ENCODE assay signal across 14 cellular contexts in genomic region chr5:241045-241669, GRCh38. TPM values are rescaled to one million over a fixed set of nuclear protein-coding genes. Genes with fewer than 3 reads are reported as not detected.
DNase-seq lines count a peak whose midpoint lies in the region; ATAC-seq, FAIRE-seq and TF ChIP-seq lines count a peak whose summit lies in the region.
"Not testable (repeated sequence)": the region's sequence is repeated elsewhere in the genome, so short reads cannot be mapped to it uniquely, and the experiment has no call there.
"Had no signal": no experiment of that assay in that cellular context is flagged by ENCODE, and none has a peak within 500 bp of the region (broad histone marks: within the 10 kb centered on the region; RNA-seq: fewer than 3 reads in every experiment).

No MANE protein-coding gene starts in this region.

- not testable (repeated sequence) for TF ChIP-seq CTCF in K562 (IDR thresholded peaks at IDR 0.05 in 2 of 3, conservative IDR thresholded peaks at IDR 0.05 in 1 of 3; ENCODE audit: insufficient read depth in 2 of 3, low read depth in 1 of 3, low read length in 3 of 3)

- not testable (repeated sequence) for TF ChIP-seq RAD21 in K562 (CRISPR knock-in tag; conservative IDR thresholded peaks at IDR 0.05 in 1 of 2, IDR thresholded peaks at IDR 0.05 in 1 of 2)

- DNase-seq in CD1c-positive myeloid dendritic cell (ENCODE audit: extremely low spot score) (peak; percentile 5), HCEC 1CT (peak; percentile 43), RCC 7860 (ENCODE audit: low spot score) (peak; percentile 89), K562 (ENCODE audit: extremely low read depth in 1 of 4, low spot score in 3 of 4) (peak in 1 of 4 experiments; percentile 17), myocyte (ENCODE audit: low read depth) (peak; percentile 85)
- DNase-seq in Right ventricle myocardium inferior (ENCODE audit: missing footprints), result not testable (repeated sequence)

- POLR2A ChIA-PET in K562 (lab: Yijun Ruan, JAX), result not testable (repeated sequence)

- CTCF ChIA-PET in K562 (lab: Yijun Ruan, JAX; ENCODE audit: low intra/inter-chr PET ratio), result not testable (repeated sequence)

- H3K9me3 ChIP-seq in K562 (replicated peaks; ENCODE audit: control insufficient read depth, insufficient read depth, low read depth, low read length), result not testable (repeated sequence)

- H3K79me2 ChIP-seq in K562 (ENCODE audit: control insufficient read depth, insufficient read depth, low read length), result not testable (repeated sequence)

- 91% methylated on average over 10 of the region's 13 CpGs for WGBS in K562 (ENCODE audit: insufficient coverage, low coverage, missing lambda C conversion rate)

- not testable (repeated sequence) for H3K27me3 ChIP-seq in K562 (ENCODE audit: control insufficient read depth in 2 of 2, insufficient read depth in 2 of 2, low read length in 2 of 2)

- TF ChIP-seq POLR2A in K562 (conservative IDR thresholded peaks at IDR 0.05), result not testable (repeated sequence)

- intact Hi-C loops in K562 (cut with micrococcal nuclease); Right ventricle myocardium inferior (cut with DNase I): not testable (repeated sequence)

- not testable (repeated sequence) for BruUV-seq in K562 (replicated peaks; lab: Mats Ljungman, UMichigan)

- peaks cover 79% of the 10 kb centered on the region for H3K36me3 ChIP-seq in K562 (ENCODE audit: control insufficient read depth, insufficient read depth, low read length)

- not testable (repeated sequence) for H3K4me2 ChIP-seq in K562 (ENCODE audit: insufficient read depth, low read length)

- TF ChIP-seq EP300 in K562 (IDR thresholded peaks at IDR 0.05; ENCODE audit: low read length), result not testable (repeated sequence)

- not testable (repeated sequence) for H3K4me1 ChIP-seq in K562 (replicated peaks in 1 of 2; ENCODE audit: control insufficient read depth in 2 of 2, insufficient read depth in 2 of 2, low read length in 2 of 2)

- ATAC-seq in K562, result not testable (repeated sequence)
- ATAC-seq in esophagus mucosa (peak; percentile 33), Right ventricle myocardium inferior (peak; percentile 57)

- not testable (repeated sequence) for H3K9me1 ChIP-seq in K562 (ENCODE audit: control insufficient read depth, insufficient read depth, low read length)

- not testable (repeated sequence) for H4K20me1 ChIP-seq in K562 (replicated peaks; ENCODE audit: control insufficient read depth, insufficient read depth, low read length)

- in situ Hi-C loops in K562 (cut with MboI), result not testable (repeated sequence)

- H2AFZ ChIP-seq in K562 (ENCODE audit: low read depth, low read length), result not testable (repeated sequence)

- not testable (repeated sequence) for H3K27ac ChIP-seq in K562 (ENCODE audit: extremely low read depth, low read depth, low read length)

- not testable (repeated sequence) for H3K4me3 ChIP-seq in K562

- H3K9ac ChIP-seq in K562 (ENCODE audit: insufficient read depth in 1 of 2, low read depth in 2 of 2, low read length in 2 of 2), result not testable (repeated sequence)

- peak; percentile 97 for FAIRE-seq in RCC 7860 (lab: Jason Lieb, UNC)
- FAIRE-seq in K562 (lab: Jason Lieb, UNC), result not testable (repeated sequence)

RNA-seq across cellular contexts. Expression of gene SDHA, which starts 23.0 kb away (rescaled TPM):
- 341 and 368 TPM in 2 replicates for total RNA-seq in K562 (2011; cell fraction: chromatin; rRNA removed; ENCODE audit: low replicate concordance)
- total RNA-seq in K562 (2011; cell fraction: nucleolus; rRNA removed), result 192 and 207 TPM in 2 replicates
- 270 and 283 TPM in 2 replicates for total RNA-seq in K562 (2011; cell fraction: nucleoplasm; rRNA removed)
- total RNA-seq in K562 (2014; rRNA removed), result 103 and 146 TPM in 2 replicates
- total RNA-seq in K562 (2014; rRNA removed; fragmentation: Illumina TruSeq; extraction: Trizol), result 130 TPM in 2 replicates
- total RNA-seq in K562 (2015; rRNA removed; fragmentation: Illumina TruSeq; extraction: Trizol), result 113 and 115 TPM in 2 replicates
- 185 and 191 TPM in 2 replicates for total RNA-seq in K562 (2021)
- 130 and 203 TPM in 2 replicates for polyA plus RNA-seq in K562 (2011; rRNA removed)
- polyA plus RNA-seq in K562 (2011; cell fraction: cytosol; rRNA removed), result 161 and 178 TPM in 2 replicates
- 237 and 251 TPM in 2 replicates for polyA plus RNA-seq in K562 (2011; cell fraction: nucleus; rRNA removed)
- 132 and 206 TPM in 2 replicates for polyA plus RNA-seq in K562 (2012)
- 146 and 152 TPM in 2 replicates for polyA plus RNA-seq in K562 (2014; fragmentation: Illumina TruSeq; extraction: Trizol)
- polyA plus RNA-seq in K562 (2014; fragmentation: Nextera tagmentation; extraction: Ambion mirVana), result 100 to 1,000 TPM in 1 of 2 experiments, 10 to 100 TPM in 1; 82.9 to 136 TPM
- 112 and 118 TPM in 2 replicates for polyA plus RNA-seq in K562 (2014; rRNA removed)
- polyA minus RNA-seq in K562 (2011; rRNA and poly(A)+ RNA removed), result 238 and 274 TPM in 2 replicates
- polyA minus RNA-seq in K562 (2011; cell fraction: cytosol; rRNA and poly(A)+ RNA removed), result 120 and 160 TPM in 2 replicates
- 141 and 182 TPM in 2 replicates for polyA minus RNA-seq in K562 (2011; cell fraction: nucleus; rRNA and poly(A)+ RNA removed)
- total RNA-seq in esophagus mucosa, result 53.6 TPM
- 811 TPM for total RNA-seq in Right ventricle myocardium inferior
- total RNA-seq in myocyte, result 142 and 184 TPM in 2 replicates
- polyA plus RNA-seq in myocyte (2012), result 117 TPM

RNA-seq across cellular contexts. Expression of gene CCDC127, which starts 23.2 kb away (rescaled TPM):
- 14.4 and 16.8 TPM in 2 replicates for total RNA-seq in K562 (2011; cell fraction: chromatin; rRNA removed; ENCODE audit: low replicate concordance)
- total RNA-seq in K562 (2011; cell fraction: nucleolus; rRNA removed), result 9.2 and 9.5 TPM in 2 replicates
- total RNA-seq in K562 (2011; cell fraction: nucleoplasm; rRNA removed), result 12.6 and 16.5 TPM in 2 replicates
- 3.1 and 3.8 TPM in 2 replicates for total RNA-seq in K562 (2014; rRNA removed)
- total RNA-seq in K562 (2014; rRNA removed; fragmentation: Illumina TruSeq; extraction: Trizol), result 3.2 and 3.6 TPM in 2 replicates
- 3.2 and 3.8 TPM in 2 replicates for total RNA-seq in K562 (2015; rRNA removed; fragmentation: Illumina TruSeq; extraction: Trizol)
- total RNA-seq in K562 (2021), result 4.3 and 4.5 TPM in 2 replicates
- 3.0 and 4.1 TPM in 2 replicates for polyA plus RNA-seq in K562 (2011; rRNA removed)
- 2.8 and 3.1 TPM in 2 replicates for polyA plus RNA-seq in K562 (2011; cell fraction: cytosol; rRNA removed)
- polyA plus RNA-seq in K562 (2011; cell fraction: nucleus; rRNA removed), result 4.0 and 4.3 TPM in 2 replicates
- 3.4 and 4.8 TPM in 2 replicates for polyA plus RNA-seq in K562 (2012)
- polyA plus RNA-seq in K562 (2014; fragmentation: Illumina TruSeq; extraction: Trizol), result 2.7 and 2.9 TPM in 2 replicates
- 1 to 10 TPM; 4.4 to 4.5 TPM for polyA plus RNA-seq in K562 (2014; fragmentation: Nextera tagmentation; extraction: Ambion mirVana)
- polyA plus RNA-seq in K562 (2014; rRNA removed), result 2.8 and 4.2 TPM in 2 replicates
- polyA minus RNA-seq in K562 (2011; rRNA and poly(A)+ RNA removed), result 3.9 and 4.0 TPM in 2 replicates
- 1.1 and 3.1 TPM in 2 replicates for polyA minus RNA-seq in K562 (2011; cell fraction: cytosol; rRNA and poly(A)+ RNA removed)
- polyA minus RNA-seq in K562 (2011; cell fraction: nucleus; rRNA and poly(A)+ RNA removed), result 6.7 and 9.2 TPM in 2 replicates
- total RNA-seq in esophagus mucosa, result 1.6 TPM
- total RNA-seq in Right ventricle myocardium inferior, result 9.4 TPM
- 7.8 and 7.9 TPM in 2 replicates for total RNA-seq in myocyte
- 8.4 TPM for polyA plus RNA-seq in myocyte (2012)

RNA-seq across cellular contexts. Expression of gene PDCD6, which starts 30.3 kb away (rescaled TPM):
- 308 and 309 TPM in 2 replicates for total RNA-seq in K562 (2011; cell fraction: chromatin; rRNA removed; ENCODE audit: low replicate concordance)
- total RNA-seq in K562 (2011; cell fraction: nucleolus; rRNA removed), result 184 and 199 TPM in 2 replicates
- 242 and 272 TPM in 2 replicates for total RNA-seq in K562 (2011; cell fraction: nucleoplasm; rRNA removed)
- 197 and 226 TPM in 2 replicates for total RNA-seq in K562 (2014; rRNA removed)
- 196 and 217 TPM in 2 replicates for total RNA-seq in K562 (2014; rRNA removed; fragmentation: Illumina TruSeq; extraction: Trizol)
- total RNA-seq in K562 (2015; rRNA removed; fragmentation: Illumina TruSeq; extraction: Trizol), result 187 and 193 TPM in 2 replicates
- 148 and 156 TPM in 2 replicates for total RNA-seq in K562 (2021)
- polyA plus RNA-seq in K562 (2011; rRNA removed), result 350 and 487 TPM in 2 replicates
- 426 and 451 TPM in 2 replicates for polyA plus RNA-seq in K562 (2011; cell fraction: cytosol; rRNA removed)
- 307 and 341 TPM in 2 replicates for polyA plus RNA-seq in K562 (2011; cell fraction: nucleus; rRNA removed)
- polyA plus RNA-seq in K562 (2012), result 174 and 212 TPM in 2 replicates
- 192 and 199 TPM in 2 replicates for polyA plus RNA-seq in K562 (2014; fragmentation: Illumina TruSeq; extraction: Trizol)
- 10 to 100 TPM; 36.4 to 50.0 TPM for polyA plus RNA-seq in K562 (2014; fragmentation: Nextera tagmentation; extraction: Ambion mirVana)
- 231 and 257 TPM in 2 replicates for polyA plus RNA-seq in K562 (2014; rRNA removed)
- 195 and 295 TPM in 2 replicates for polyA minus RNA-seq in K562 (2011; rRNA and poly(A)+ RNA removed)
- polyA minus RNA-seq in K562 (2011; cell fraction: cytosol; rRNA and poly(A)+ RNA removed), result 84.1 and 88.1 TPM in 2 replicates
- 71.5 and 88.4 TPM in 2 replicates for polyA minus RNA-seq in K562 (2011; cell fraction: nucleus; rRNA and poly(A)+ RNA removed)
- total RNA-seq in esophagus mucosa, result 96.8 TPM
- 34.4 TPM for total RNA-seq in Right ventricle myocardium inferior
- 101 and 134 TPM in 2 replicates for total RNA-seq in myocyte
- polyA plus RNA-seq in myocyte (2012), result 137 TPM

RNA-seq across cellular contexts. Expression of gene LRRC14B, which starts 49.9 kb away (rescaled TPM):
- total RNA-seq in K562 (2011; cell fraction: chromatin; rRNA removed; ENCODE audit: low replicate concordance), result not detected in 2 replicates
- total RNA-seq in K562 (2011; cell fraction: nucleolus; rRNA removed), result not detected in 2 replicates
- not detected in 2 replicates for total RNA-seq in K562 (2011; cell fraction: nucleoplasm; rRNA removed)
- total RNA-seq in K562 (2014; rRNA removed) (not detected in 2 replicates), K562 (2014; rRNA removed; fragmentation: Illumina TruSeq; extraction: Trizol) (not detected in 2 replicates), K562 (2015; rRNA removed; fragmentation: Illumina TruSeq; extraction: Trizol) (not detected in 2 replicates), K562 (2021) (not detected in 2 replicates), esophagus mucosa (not detected), Right ventricle myocardium inferior (74.9 TPM), myocyte (11.2 and 21.9 TPM in 2 replicates)
- polyA plus RNA-seq in K562 (2011; rRNA removed) (not detected in 2 replicates), K562 (2014; fragmentation: Illumina TruSeq; extraction: Trizol) (not detected in 2 replicates), K562 (2014; fragmentation: Nextera tagmentation; extraction: Ambion mirVana) (not detected), K562 (2014; rRNA removed) (not detected in 2 replicates)
- polyA plus RNA-seq in K562 (2011; cell fraction: cytosol; rRNA removed), result not detected in 2 replicates
- polyA plus RNA-seq in K562 (2011; cell fraction: nucleus; rRNA removed), result not detected in 2 replicates
- polyA plus RNA-seq in K562 (2012), result not detected in 2 replicates
- not detected in 2 replicates for polyA minus RNA-seq in K562 (2011; rRNA and poly(A)+ RNA removed)
- not detected in 2 replicates for polyA minus RNA-seq in K562 (2011; cell fraction: cytosol; rRNA and poly(A)+ RNA removed)
- polyA minus RNA-seq in K562 (2011; cell fraction: nucleus; rRNA and poly(A)+ RNA removed), result not detected in 2 replicates
- polyA plus RNA-seq in myocyte (2012), result 1.6 TPM
- total RNA-seq: A172; Caco-2; CD8-positive, alpha-beta T cell; H1; IMR-90; SJCRH30 had no signal
- polyA plus RNA-seq: AG04450, H1, IMR-90 had no signal
